12 cellular contexts compared by ENCODE assay signal in genomic region chr1:19765623-19766022, GRCh38. TPM values are rescaled to one million over a fixed set of nuclear protein-coding genes. Genes with fewer than 3 reads are reported as not detected.
DNase-seq lines count a peak whose midpoint lies in the region; ATAC-seq and TF ChIP-seq lines count a peak whose summit lies in the region.
"Had no signal": no experiment of that assay in that cellular context is flagged by ENCODE, and none has a peak within 500 bp of the region (broad histone marks: within the 10 kb centered on the region; RNA-seq: fewer than 3 reads in every experiment).

No MANE protein-coding gene starts in this region.

- H3K4me3 ChIP-seq in HUES48 (ENCODE audit: low read depth, low read length) (no peak overlapping the region), astrocyte of the spinal cord (ENCODE audit: low read depth, low read length) (no peak overlapping the region), muscle layer of duodenum (ENCODE audit: low read depth in 1 of 2, low read length in 2 of 2) (no peak overlapping the region)

- peaks cover 3% of the 10 kb centered on the region for H3K4me1 Mint-ChIP-seq in progenitor cell of endocrine pancreas (ENCODE audit: low read depth)

- no peak for TF ChIP-seq CTCF in astrocyte of the spinal cord (IDR thresholded peaks at IDR 0.05; ENCODE audit: low read depth, low read length)
- no peak for TF ChIP-seq CTCF in progenitor cell of endocrine pancreas (IDR thresholded peaks at IDR 0.05; ENCODE audit: unreplicated experiment)

- no peaks in the 10 kb centered on the region for H3K27me3 Mint-ChIP-seq in progenitor cell of endocrine pancreas
- H3K27me3 Mint-ChIP-seq: activated naive CD8-positive, alpha-beta T cell treated with anti-CD3 and anti-CD28 coated beads, Interleukin-2, amount 10 ng/mL, durations not matched to agents 7 days and 5 days had no signal

- H3K9me3 ChIP-seq in HUES48 (ENCODE audit: control insufficient read depth, insufficient read depth, low read length) (no peaks in the 10 kb centered on the region), muscle layer of duodenum (ENCODE audit: control insufficient read depth in 1 of 2, low read length in 2 of 2) (no peaks in the 10 kb centered on the region)

- H3K4me1 ChIP-seq in HUES48 (ENCODE audit: control insufficient read depth, insufficient read depth, low read length) (peaks cover 14% of the 10 kb centered on the region), muscle layer of duodenum (ENCODE audit: control insufficient read depth in 1 of 2, insufficient read depth in 2 of 2, low read length in 2 of 2) (no peaks in the 10 kb centered on the region)

- H3K27me3 ChIP-seq in HUES48 (ENCODE audit: control insufficient read depth, insufficient read depth, low read length) = no peaks in the 10 kb centered on the region
- H3K27me3 ChIP-seq in muscle layer of duodenum (ENCODE audit: low read depth, low read length) = no peaks in the 10 kb centered on the region

- no peak overlapping the region for H3K9ac ChIP-seq in HUES48 (ENCODE audit: low read depth, low read length)

- no peaks in the 10 kb centered on the region for H3K9me3 Mint-ChIP-seq in progenitor cell of endocrine pancreas (ENCODE audit: low read depth)
- H3K9me3 Mint-ChIP-seq: activated naive CD8-positive, alpha-beta T cell treated with anti-CD3 and anti-CD28 coated beads, Interleukin-2, amount 10 ng/mL, durations not matched to agents 7 days and 5 days had no signal

- ATAC-seq in left lobe of liver (no peak), HG03135 (IDR thresholded peaks at IDR 0.05; ENCODE audit: unreplicated experiment) (no peak), GM19023 (IDR thresholded peaks at IDR 0.05; ENCODE audit: unreplicated experiment) (no peak)

- H3K27ac ChIP-seq in HUES48 (ENCODE audit: low read depth, low read length) = peak overlapping the region; percentile 61
- peak overlapping the region; percentile 18 for H3K27ac ChIP-seq in muscle layer of duodenum (ENCODE audit: low read length)

- in situ Hi-C loops in ACHN (cut with HindIII; ENCODE audit: low pct_ligation_motif_present, low pct_unique_long_range_greater_than_20kb, low sequenced_read_pairs) = no loop called here
- in situ Hi-C loops in astrocyte of the spinal cord (cut with HindIII; ENCODE audit: low sequenced_read_pairs) = no loop called here

- no peaks in the 10 kb centered on the region for H3K36me3 Mint-ChIP-seq in progenitor cell of endocrine pancreas (ENCODE audit: insufficient read depth)

- no peak overlapping the region for H3K4me3 Mint-ChIP-seq in progenitor cell of endocrine pancreas (ENCODE audit: low read depth)
- H3K4me3 Mint-ChIP-seq: activated naive CD8-positive, alpha-beta T cell treated with anti-CD3 and anti-CD28 coated beads, Interleukin-2, amount 10 ng/mL, durations not matched to agents 7 days and 5 days had no signal

- H3K36me3 ChIP-seq in HUES48 (ENCODE audit: control insufficient read depth, insufficient read depth, low read length) = no peaks in the 10 kb centered on the region
- H3K36me3 ChIP-seq in muscle layer of duodenum (ENCODE audit: control insufficient read depth in 1 of 2, insufficient read depth in 2 of 2, low read length in 2 of 2) = peaks cover 12 to 17% of the 10 kb centered on the region in 2 donors

- DNase-seq in ACHN (peak; percentile 92), astrocyte of the spinal cord (ENCODE audit: low read depth, low spot score) (peak; percentile 95), left lobe of liver (ENCODE audit: low spot score) (no peak), progenitor cell of endocrine pancreas (ENCODE audit: low spot score, unreplicated experiment) (no peak)
- DNase-seq: activated naive CD8-positive, alpha-beta T cell treated with anti-CD3 and anti-CD28 coated beads, Interleukin-2, amount 10 ng/mL, durations not matched to agents 7 days and 5 days; NCI-H2227 treated with DMSO at 0.1 percent for 48 hours had no signal

- no peak overlapping the region for H3K27ac Mint-ChIP-seq in progenitor cell of endocrine pancreas
- H3K27ac Mint-ChIP-seq: activated naive CD8-positive, alpha-beta T cell treated with anti-CD3 and anti-CD28 coated beads, Interleukin-2, amount 10 ng/mL, durations not matched to agents 7 days and 5 days had no signal

RNA-seq across cellular contexts. Expression of gene TMCO4, which starts 34.1 kb away (rescaled TPM):
- total RNA-seq in left lobe of liver = 9.8 TPM
- total RNA-seq in progenitor cell of endocrine pancreas = 16.4 and 18.6 TPM in 2 replicates

RNA-seq across cellular contexts. Expression of gene RNF186, which starts 49.5 kb away (rescaled TPM):
- total RNA-seq in left lobe of liver = 0.60 TPM
- total RNA-seq in progenitor cell of endocrine pancreas = 0.24 TPM in 1 of 2 replicates, not detected in the other
- total RNA-seq: activated naive CD8-positive, alpha-beta T cell treated with anti-CD3 and anti-CD28 coated beads, Interleukin-2, amount 10 ng/mL, durations not matched to agents 7 days and 5 days; H1; urinary bladder had no signal

Comparison
In these comparisons a context has a peak if more than half of its experiments do, and no peak if none do; other contexts are left out.
1. DNase-seq: peak in ACHN (single experiment) and astrocyte of the spinal cord (single experiment); none in left lobe of liver (single experiment) and progenitor cell of endocrine pancreas (single experiment).